ENCODE assay signal across 1 cellular context in the genomic region with DNA sequence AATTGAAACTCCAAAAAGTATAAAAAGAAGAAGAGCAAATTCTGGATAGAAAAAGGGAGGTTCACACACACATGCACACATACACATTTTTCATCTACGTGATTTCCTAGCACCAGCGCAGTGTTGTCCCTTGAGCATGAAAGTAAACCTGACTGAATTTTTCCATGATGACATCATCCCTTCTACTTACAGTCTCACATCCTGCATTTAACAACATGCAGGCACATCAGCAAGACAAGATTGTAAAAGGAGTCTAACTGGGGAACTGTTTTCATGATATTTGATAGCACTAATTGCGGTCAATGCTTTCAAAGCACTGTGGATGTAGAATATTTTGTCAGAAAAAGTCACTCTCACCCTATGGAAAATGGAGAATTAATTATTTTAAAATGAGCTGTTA.
TF ChIP-seq lines count a peak whose summit lies in the region.

No MANE protein-coding gene starts in this region.

TF ChIP-seq in HCT116, 20 proteins besides CTCF, POLR2A, EP300 and RAD21 (continued from another document):
- TF ChIP-seq, protein P1, sequence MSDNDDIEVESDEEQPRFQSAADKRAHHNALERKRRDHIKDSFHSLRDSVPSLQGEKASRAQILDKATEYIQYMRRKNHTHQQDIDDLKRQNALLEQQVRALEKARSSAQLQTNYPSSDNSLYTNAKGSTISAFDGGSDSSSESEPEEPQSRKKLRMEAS (IDR thresholded peaks at IDR 0.05): no peak
- TF ChIP-seq, protein P2, sequence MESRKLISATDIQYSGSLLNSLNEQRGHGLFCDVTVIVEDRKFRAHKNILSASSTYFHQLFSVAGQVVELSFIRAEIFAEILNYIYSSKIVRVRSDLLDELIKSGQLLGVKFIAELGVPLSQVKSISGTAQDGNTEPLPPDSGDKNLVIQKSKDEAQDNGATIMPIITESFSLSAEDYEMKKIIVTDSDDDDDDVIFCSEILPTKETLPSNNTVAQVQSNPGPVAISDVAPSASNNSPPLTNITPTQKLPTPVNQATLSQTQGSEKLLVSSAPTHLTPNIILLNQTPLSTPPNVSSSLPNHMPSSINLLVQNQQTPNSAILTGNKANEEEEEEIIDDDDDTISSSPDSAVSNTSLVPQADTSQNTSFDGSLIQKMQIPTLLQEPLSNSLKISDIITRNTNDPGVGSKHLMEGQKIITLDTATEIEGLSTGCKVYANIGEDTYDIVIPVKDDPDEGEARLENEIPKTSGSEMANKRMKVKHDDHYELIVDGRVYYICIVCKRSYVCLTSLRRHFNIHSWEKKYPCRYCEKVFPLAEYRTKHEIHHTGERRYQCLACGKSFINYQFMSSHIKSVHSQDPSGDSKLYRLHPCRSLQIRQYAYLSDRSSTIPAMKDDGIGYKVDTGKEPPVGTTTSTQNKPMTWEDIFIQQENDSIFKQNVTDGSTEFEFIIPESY (IDR thresholded peaks at IDR 0.05; ENCODE audit: extremely low read depth, insufficient replicate concordance, low read length): no peak
- TF ChIP-seq, protein P3, sequence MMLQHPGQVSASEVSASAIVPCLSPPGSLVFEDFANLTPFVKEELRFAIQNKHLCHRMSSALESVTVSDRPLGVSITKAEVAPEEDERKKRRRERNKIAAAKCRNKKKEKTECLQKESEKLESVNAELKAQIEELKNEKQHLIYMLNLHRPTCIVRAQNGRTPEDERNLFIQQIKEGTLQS (IDR thresholded peaks at IDR 0.05): 0 out of 2 replicates have a peak, but pooled peaks have one; percentile 37
